Comparison of ENCODE assay signal across 1 cellular context in genomic region chr2:68737717-68738116, GRCh38.
TF ChIP-seq lines count a peak whose summit lies in the region.

No MANE protein-coding gene starts in this region.

TF ChIP-seq in SK-N-SH, 30 proteins besides CTCF, POLR2A, EP300 and RAD21 (continued from another document):
- TF ChIP-seq ZBTB33 (IDR thresholded peaks at IDR 0.05; ENCODE audit: borderline replicate concordance, low read depth) (no peak), USF1 (IDR thresholded peaks at IDR 0.05; ENCODE audit: borderline replicate concordance, low read depth) (no peak), FOXM1 (IDR thresholded peaks at IDR 0.05; ENCODE audit: low read depth) (no peak), PBX3 (IDR thresholded peaks at IDR 0.05) (no peak), IRF3 (IDR thresholded peaks at IDR 0.05; ENCODE audit: low read depth, low read length) (no peak), REST (IDR thresholded peaks at IDR 0.05; ENCODE audit: low read depth, low read length) (no peak), JUND (IDR thresholded peaks at IDR 0.05) (no peak), TAF1 (IDR thresholded peaks at IDR 0.05; ENCODE audit: borderline replicate concordance, low read depth, low read length) (no peak), RXRA (IDR thresholded peaks at IDR 0.05; ENCODE audit: borderline replicate concordance, low read depth) (no peak)
